Comparison of ENCODE assay signal across 9 cellular contexts in the genomic region with DNA sequence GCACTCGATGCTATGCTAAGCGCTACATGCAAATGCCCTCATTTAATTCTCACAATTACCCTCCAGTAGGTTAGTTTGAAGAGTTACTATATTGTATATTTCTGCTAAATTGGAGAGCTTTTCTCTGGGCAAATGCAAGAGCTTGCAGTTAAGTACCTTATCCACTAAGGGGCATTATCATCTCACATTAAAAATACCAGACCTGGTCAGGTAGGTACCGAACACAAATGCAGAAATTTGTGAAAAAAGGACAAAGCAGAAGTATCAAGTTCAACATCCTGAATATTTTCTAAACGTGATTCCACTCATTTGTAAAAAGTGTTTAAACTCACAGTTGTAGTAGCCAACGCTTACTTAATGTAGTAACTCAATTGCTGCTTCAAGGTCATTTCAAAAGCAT. TPM values are rescaled to one million over a fixed set of nuclear protein-coding genes. Genes with fewer than 3 reads are reported as not detected.
DNase-seq lines count a peak whose midpoint lies in the region; TF ChIP-seq lines count a peak whose summit lies in the region.
"Had no signal": no experiment of that assay in that cellular context is flagged by ENCODE, and none has a peak within 500 bp of the region (broad histone marks: within the 10 kb centered on the region; RNA-seq: fewer than 3 reads in every experiment).

No MANE protein-coding gene starts in this region.

- H3K4me1 Mint-ChIP-seq in brain (peaks cover 61% of the 10 kb centered on the region), neural crest cell (peaks cover 24% of the 10 kb centered on the region)
- no peaks in the 10 kb centered on the region for H3K4me1 Mint-ChIP-seq in activated CD4-positive, alpha-beta memory T cell treated with anti-CD3 and anti-CD28 coated beads for 36 hours (ENCODE audit: low read depth)
- H3K4me1 Mint-ChIP-seq in T-helper 2 cell treated with Interferon-gamma antibody and Interleukin-4, amounts not matched to agents 5 μg/mL and 100 μg/mL, for 36 hours (ENCODE audit: low read depth), result peaks cover 7% of the 10 kb centered on the region
- no peaks in the 10 kb centered on the region for H3K4me1 Mint-ChIP-seq in activated naive CD4-positive, alpha-beta T cell treated with anti-CD3 and anti-CD28 coated beads for 36 hours (ENCODE audit: low read depth)

- POLR2A ChIA-PET in activated CD4-positive, alpha-beta memory T cell treated with anti-CD3 and anti-CD28 coated beads for 36 hours (lab: Charles Lee), result no interaction called here

- TF ChIP-seq CTCF in GM13976 (IDR thresholded peaks at IDR 0.05; ENCODE audit: borderline replicate concordance, control extremely low read depth, extremely low read depth, insufficient read depth, missing control alignments) (peak; percentile 39), brain (conservative IDR thresholded peaks at IDR 0.05) (peak; percentile 76 to 84), neural crest cell (conservative IDR thresholded peaks at IDR 0.05) (peak; percentile 77)

- H3K9me3 Mint-ChIP-seq in brain (no peaks in the 10 kb centered on the region), neural crest cell (no peaks in the 10 kb centered on the region)
- no peaks in the 10 kb centered on the region for H3K9me3 Mint-ChIP-seq in activated CD4-positive, alpha-beta memory T cell treated with anti-CD3 and anti-CD28 coated beads for 36 hours
- no peaks in the 10 kb centered on the region for H3K9me3 Mint-ChIP-seq in T-helper 2 cell treated with Interferon-gamma antibody and Interleukin-4, amounts not matched to agents 5 μg/mL and 100 μg/mL, for 36 hours
- no peaks in the 10 kb centered on the region for H3K9me3 Mint-ChIP-seq in activated naive CD4-positive, alpha-beta T cell treated with anti-CD3 and anti-CD28 coated beads for 36 hours

- H3K27me3 Mint-ChIP-seq in brain (no peaks in the 10 kb centered on the region), neural crest cell (ENCODE audit: low read depth) (no peaks in the 10 kb centered on the region)
- H3K27me3 Mint-ChIP-seq in activated CD4-positive, alpha-beta memory T cell treated with anti-CD3 and anti-CD28 coated beads for 36 hours, result peaks cover 16% of the 10 kb centered on the region
- peaks cover 7% of the 10 kb centered on the region for H3K27me3 Mint-ChIP-seq in T-helper 2 cell treated with Interferon-gamma antibody and Interleukin-4, amounts not matched to agents 5 μg/mL and 100 μg/mL, for 36 hours (ENCODE audit: low read depth)
- H3K27me3 Mint-ChIP-seq in activated naive CD4-positive, alpha-beta T cell treated with anti-CD3 and anti-CD28 coated beads for 36 hours (ENCODE audit: low read depth), result peaks cover 20% of the 10 kb centered on the region

- DNase-seq in GM13976 (ENCODE audit: low spot score), result peak; percentile 56
- peak; percentile 17 to 24 for DNase-seq in NCI-H187 (lab: John Stamatoyannopoulos, UW)
- DNase-seq in neural crest cell (ENCODE audit: low read depth, low spot score), result no peak
- no peak for DNase-seq in activated CD4-positive, alpha-beta memory T cell treated with anti-CD3 and anti-CD28 coated beads for 36 hours
- no peak for DNase-seq in T-helper 2 cell treated with Interferon-gamma antibody and Interleukin-4, amounts not matched to agents 5 μg/mL and 100 μg/mL, for 36 hours (ENCODE audit: low spot score)
- DNase-seq in NCI-H2196 (lab: John Stamatoyannopoulos, UW; ENCODE audit: unreplicated experiment), result no peak
- DNase-seq in activated naive CD4-positive, alpha-beta T cell treated with anti-CD3 and anti-CD28 coated beads for 36 hours, result no peak

- H3K36me3 Mint-ChIP-seq in brain (peaks cover 18% of the 10 kb centered on the region), neural crest cell (ENCODE audit: low read depth) (no peaks in the 10 kb centered on the region)
- no peaks in the 10 kb centered on the region for H3K36me3 Mint-ChIP-seq in activated CD4-positive, alpha-beta memory T cell treated with anti-CD3 and anti-CD28 coated beads for 36 hours
- H3K36me3 Mint-ChIP-seq in T-helper 2 cell treated with Interferon-gamma antibody and Interleukin-4, amounts not matched to agents 5 μg/mL and 100 μg/mL, for 36 hours (ENCODE audit: low read depth), result no peaks in the 10 kb centered on the region
- no peaks in the 10 kb centered on the region for H3K36me3 Mint-ChIP-seq in activated naive CD4-positive, alpha-beta T cell treated with anti-CD3 and anti-CD28 coated beads for 36 hours (ENCODE audit: low read depth)

- H3K27ac Mint-ChIP-seq in brain (peak overlapping the region in 2 of 5 experiments; percentile 41), neural crest cell (ENCODE audit: unreplicated experiment) (no peak overlapping the region)
- H3K27ac Mint-ChIP-seq in activated CD4-positive, alpha-beta memory T cell treated with anti-CD3 and anti-CD28 coated beads for 36 hours, result no peak overlapping the region
- H3K27ac Mint-ChIP-seq in T-helper 2 cell treated with Interferon-gamma antibody and Interleukin-4, amounts not matched to agents 5 μg/mL and 100 μg/mL, for 36 hours, result no peak overlapping the region
- no peak overlapping the region for H3K27ac Mint-ChIP-seq in activated naive CD4-positive, alpha-beta T cell treated with anti-CD3 and anti-CD28 coated beads for 36 hours

- intact Hi-C loops in activated CD4-positive, alpha-beta memory T cell treated with anti-CD3 and anti-CD28 coated beads for 36 hours (cut with micrococcal nuclease), result loop anchor here (1.0 kb wide), 1 partner anchor 144 kb away; no protein-coding TSS in a partner anchor
- intact Hi-C loops in activated naive CD4-positive, alpha-beta T cell treated with anti-CD3 and anti-CD28 coated beads for 36 hours (cut with micrococcal nuclease), result loop anchor here (1.0 kb wide), 1 partner anchor 144 kb away; no protein-coding TSS in a partner anchor

- in situ Hi-C loops in GM13976 (cut with MboI; ENCODE audit: low sequenced_read_pairs, unreplicated experiment), result no loop called here

- no peak overlapping the region for H3K4me3 Mint-ChIP-seq in brain
- no peak overlapping the region for H3K4me3 Mint-ChIP-seq in neural crest cell
- no peak overlapping the region for H3K4me3 Mint-ChIP-seq in activated CD4-positive, alpha-beta memory T cell treated with anti-CD3 and anti-CD28 coated beads for 36 hours
- H3K4me3 Mint-ChIP-seq in T-helper 2 cell treated with Interferon-gamma antibody and Interleukin-4, amounts not matched to agents 5 μg/mL and 100 μg/mL, for 36 hours, result no peak overlapping the region
- H3K4me3 Mint-ChIP-seq in activated naive CD4-positive, alpha-beta T cell treated with anti-CD3 and anti-CD28 coated beads for 36 hours, result no peak overlapping the region

- CTCF ChIA-PET in activated CD4-positive, alpha-beta memory T cell treated with anti-CD3 and anti-CD28 coated beads for 36 hours (lab: Charles Lee), result interaction anchor here (0.7 to 5.2 kb wide), 6 partner anchors 8 to 1058 kb away, joined by 3 to 48 read pairs (median 3); no protein-coding TSS in a partner anchor
- CTCF ChIA-PET in activated naive CD4-positive, alpha-beta T cell treated with anti-CD3 and anti-CD28 coated beads for 36 hours (lab: Charles Lee), result interaction anchor here (0.7 to 3.8 kb wide), 5 partner anchors 27 to 674 kb away, joined by 3 to 30 read pairs (median 4); no protein-coding TSS in a partner anchor

RNA-seq across cellular contexts. Expression of gene CYRIA, which starts 52.2 kb away (rescaled TPM):
- 5.7 TPM for polyA plus RNA-seq in brain (ENCODE audit: insufficient read depth, low read depth, low replicate concordance)
- 10.2 and 11.1 TPM in 2 replicates for total RNA-seq in neural crest cell
- total RNA-seq in activated CD4-positive, alpha-beta memory T cell treated with anti-CD3 and anti-CD28 coated beads for 36 hours, result under 1 TPM; 0.81 to 0.99 TPM
- total RNA-seq in activated naive CD4-positive, alpha-beta T cell treated with anti-CD3 and anti-CD28 coated beads for 36 hours, result 1 to 10 TPM; 1.0 to 1.2 TPM
- total RNA-seq: NCI-H460 had no signal

Comparison
In these comparisons a context has a peak if more than half of its experiments do, and no peak if none do; other contexts are left out.
1. DNase-seq: peak in GM13976 (single experiment) and NCI-H187 (2 of 2); none in neural crest cell (single experiment), activated CD4-positive, alpha-beta memory T cell treated with anti-CD3 and anti-CD28 coated beads for 36 hours (single experiment), T-helper 2 cell treated with Interferon-gamma antibody and Interleukin-4, amounts not matched to agents 5 μg/mL and 100 μg/mL, for 36 hours (single experiment), NCI-H2196 (single experiment) and activated naive CD4-positive, alpha-beta T cell treated with anti-CD3 and anti-CD28 coated beads for 36 hours (single experiment).
2. Peak in every context shown above with its lines, with median percentiles within 50 percentile points of each other: CTCF ChIP-seq.